Comparison of ENCODE assay signal across 8 cellular contexts in genomic region chr17:49361902-49362722, GRCh38. TPM values are rescaled to one million over a fixed set of nuclear protein-coding genes. Genes with fewer than 3 reads are reported as not detected.
DNase-seq lines count a peak whose midpoint lies in the region; ATAC-seq and TF ChIP-seq lines count a peak whose summit lies in the region.

Gene ZNF652, minus strand, starts transcription at chr17:49362250. Its CDS starts 44,525 bp downstream, at chr17:49317725.

- peaks cover 41% of the 10 kb centered on the region for H4K20me1 ChIP-seq in hepatocyte (ENCODE audit: insufficient read depth, poor library complexity, severe bottlenecking)

- WGBS in hepatocyte (ENCODE audit: low lambda C conversion rate, missing lambda C conversion rate): under 1% methylated on average over 25 of the region's 106 CpGs

- H3K27ac ChIP-seq in hepatocyte: peak within 1 kb of the TSS; percentile 94

- TF ChIP-seq POLR2A in GM18505 (IDR thresholded peaks at IDR 0.05; ENCODE audit: borderline replicate concordance, extremely low read depth, insufficient read depth, insufficient read length): peak; percentile 8

- in situ Hi-C loops in astrocyte of the cerebellum (cut with HindIII; ENCODE audit: low sequenced_read_pairs): no loop called here

- peaks cover 36% of the 10 kb centered on the region for H3K4me1 ChIP-seq in hepatocyte (ENCODE audit: insufficient read depth)

- H3K36me3 ChIP-seq in hepatocyte (replicated peaks; ENCODE audit: insufficient read depth, low read depth): no peaks in the 10 kb centered on the region

- H3K79me2 ChIP-seq in hepatocyte: peaks cover 44% of the 10 kb centered on the region

- TF ChIP-seq CTCF in astrocyte of the cerebellum (IDR thresholded peaks at IDR 0.05; ENCODE audit: low read depth, low read length, missing control alignments): no peak
- no peak for TF ChIP-seq CTCF in hepatocyte (IDR thresholded peaks at IDR 0.05; ENCODE audit: poor library complexity)
- no peak for TF ChIP-seq CTCF in retinal pigment epithelial cell (conservative IDR thresholded peaks at IDR 0.05; ENCODE audit: low read depth, low read length)

- H3K9me2 ChIP-seq in hepatocyte (replicated peaks; ENCODE audit: insufficient read depth): no peaks in the 10 kb centered on the region

- H3K4me3 ChIP-seq in astrocyte of the cerebellum (ENCODE audit: low read depth, low read length) (peak within 1 kb of the TSS; percentile 88), hepatocyte (peak within 1 kb of the TSS; percentile 95), retinal pigment epithelial cell (ENCODE audit: low read length) (peak within 1 kb of the TSS; percentile 83)

- H2AFZ ChIP-seq in hepatocyte: peak within 1 kb of the TSS; percentile 88

- H3K27me3 ChIP-seq in hepatocyte: no peaks in the 10 kb centered on the region

- H3K9me3 ChIP-seq in hepatocyte (ENCODE audit: low read depth): no peaks in the 10 kb centered on the region

- peak within 1 kb of the TSS; percentile 96 for H3K4me2 ChIP-seq in hepatocyte

- DNase-seq in NCI-H2029 (lab: John Stamatoyannopoulos, UW) (peak; percentile 88), T-helper 9 cell (peak; percentile 94), astrocyte of the cerebellum (ENCODE audit: low read depth) (peak; percentile 42), hepatocyte (ENCODE audit: low spot score) (peak; percentile 98), retinal pigment epithelial cell (ENCODE audit: low read depth) (peak; percentile 43)

- ATAC-seq in GM18505 (IDR thresholded peaks at IDR 0.05; ENCODE audit: unreplicated experiment) (peak; percentile 71), HG02970 (IDR thresholded peaks at IDR 0.05; ENCODE audit: low FRiP score, unreplicated experiment) (peak; percentile 66), HG03571 (IDR thresholded peaks at IDR 0.05; ENCODE audit: unreplicated experiment) (no peak)

RNA-seq across cellular contexts. Expression of gene ZNF652, which starts in this region (rescaled TPM):
- 46.2 and 55.6 TPM in 2 replicates for total RNA-seq in hepatocyte
- polyA plus RNA-seq in hepatocyte: 18.5 and 23.0 TPM in 2 replicates

Comparison
In these comparisons a context has a peak if more than half of its experiments do, and no peak if none do; other contexts are left out.
1. DNase-seq: peak in every context shown above with its lines; median percentile 98 in hepatocyte; 94 in T-helper 9 cell; 88 in NCI-H2029; 43 in retinal pigment epithelial cell; 42 in astrocyte of the cerebellum.